In genomic region chr3:67509471-67510075, GRCh38 we compare ENCODE assay signal across 1 cellular context.
TF ChIP-seq lines count a peak whose summit lies in the region.

No MANE protein-coding gene starts in this region.

TF ChIP-seq in IMR-90, 13 proteins besides CTCF, POLR2A, EP300 and RAD21 (continued from another document):
- TF ChIP-seq, protein P1, sequence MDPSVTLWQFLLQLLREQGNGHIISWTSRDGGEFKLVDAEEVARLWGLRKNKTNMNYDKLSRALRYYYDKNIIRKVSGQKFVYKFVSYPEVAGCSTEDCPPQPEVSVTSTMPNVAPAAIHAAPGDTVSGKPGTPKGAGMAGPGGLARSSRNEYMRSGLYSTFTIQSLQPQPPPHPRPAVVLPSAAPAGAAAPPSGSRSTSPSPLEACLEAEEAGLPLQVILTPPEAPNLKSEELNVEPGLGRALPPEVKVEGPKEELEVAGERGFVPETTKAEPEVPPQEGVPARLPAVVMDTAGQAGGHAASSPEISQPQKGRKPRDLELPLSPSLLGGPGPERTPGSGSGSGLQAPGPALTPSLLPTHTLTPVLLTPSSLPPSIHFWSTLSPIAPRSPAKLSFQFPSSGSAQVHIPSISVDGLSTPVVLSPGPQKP (IDR thresholded peaks at IDR 0.05; ENCODE audit: borderline replicate concordance, low read depth, low read length): no peak
- TF ChIP-seq NFE2L2 (IDR thresholded peaks at IDR 0.05; ENCODE audit: low read depth, low read length) (no peak), BHLHE40 (IDR thresholded peaks at IDR 0.05; ENCODE audit: low read depth, low read length) (no peak), MAZ (IDR thresholded peaks at IDR 0.05; ENCODE audit: borderline replicate concordance, low read depth, low read length) (no peak), USF2 (IDR thresholded peaks at IDR 0.05; ENCODE audit: low read depth, low read length) (no peak), MAFK (IDR thresholded peaks at IDR 0.05; ENCODE audit: low read depth, low read length) (no peak), RFX5 (IDR thresholded peaks at IDR 0.05; ENCODE audit: low read depth, low read length) (no peak), RCOR1 (IDR thresholded peaks at IDR 0.05; ENCODE audit: insufficient replicate concordance, low read length) (no peak), CHD1 (IDR thresholded peaks at IDR 0.05; ENCODE audit: low read depth, low read length) (no peak), MXI1 (IDR thresholded peaks at IDR 0.05; ENCODE audit: borderline replicate concordance, low read depth, low read length) (no peak), FOS (IDR thresholded peaks at IDR 0.05; ENCODE audit: low read depth, low read length) (no peak), SMC3 (IDR thresholded peaks at IDR 0.05; ENCODE audit: low read depth, low read length) (no peak)
